ENCODE assay signal across 8 cellular contexts in the genomic region with DNA sequence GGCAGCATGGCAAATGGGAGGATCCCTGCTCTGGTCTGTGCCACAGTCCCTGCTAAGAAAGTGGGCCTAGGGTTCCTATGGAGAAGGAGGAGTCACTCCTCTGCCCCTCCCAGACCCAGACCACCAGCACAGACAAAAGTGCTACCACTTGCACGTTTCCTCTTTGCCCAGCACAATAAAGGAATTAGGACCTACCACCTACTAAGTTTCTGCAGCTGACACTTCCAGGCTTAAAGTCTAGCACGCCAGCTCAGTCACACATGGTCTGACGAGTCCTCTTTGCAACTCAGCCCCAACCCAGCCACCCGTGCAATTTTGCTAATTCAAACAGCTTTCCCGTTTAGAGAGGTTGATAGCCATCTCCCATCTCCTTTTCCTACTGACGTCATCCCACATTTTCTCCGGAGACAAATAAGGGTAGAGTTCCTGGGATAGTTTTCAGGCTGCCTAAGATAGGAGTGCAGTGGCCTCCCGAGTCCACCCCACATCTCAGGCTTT.
DNase-seq lines count a peak whose midpoint lies in the region; ATAC-seq, FAIRE-seq and TF ChIP-seq lines count a peak whose summit lies in the region.

No MANE protein-coding gene starts in this region.

- no peak for TF ChIP-seq RAD21 in H1 (IDR thresholded peaks at IDR 0.05 in 1 of 2, conservative IDR thresholded peaks at IDR 0.05 in 1 of 2; ENCODE audit: low read depth in 2 of 2, low read length in 2 of 2)

- POLR2A ChIA-PET in AG04450 (lab: Yijun Ruan, JAX), result interaction anchor here (0.6 to 3.4 kb wide), 14 partner anchors 10 to 94 kb away, joined by 3 to 50 read pairs (median 3); a partner anchor contains a TSS
- POLR2A ChIA-PET in Panc1 (lab: Charles Lee), result interaction anchor here (1.2 kb wide), 1 partner anchor 27 kb away, joined by 4 read pairs; no protein-coding TSS in a partner anchor
- POLR2A ChIA-PET in H1 (lab: Charles Lee; ENCODE audit: partially characterized antibody), result interaction anchor here (0.6 to 4.9 kb wide), 10 partner anchors 10 to 156 kb away, joined by 3 to 42 read pairs (median 3); partner anchors contain the start of gene ZNF410

- H4K8ac ChIP-seq in H1 (ENCODE audit: extremely low read depth, insufficient read depth, low read length), result no peak overlapping the region

- H3K18ac ChIP-seq in H1 (ENCODE audit: extremely low read depth, low read length), result no peak overlapping the region

- peak overlapping the region; percentile 81; the same call in 1 of the 2 replicates for H2BK12ac ChIP-seq in H1 (ENCODE audit: low read depth, low read length)

- CTCF ChIA-PET in AG04450 (lab: Charles Lee), result no interaction called here
- CTCF ChIA-PET in Panc1 (lab: Charles Lee), result interaction anchor here (0.6 kb wide), 1 partner anchor 27 kb away, joined by 4 read pairs; no protein-coding TSS in a partner anchor
- CTCF ChIA-PET in H1 (lab: Charles Lee; ENCODE audit: partially characterized antibody), result interaction anchor here (0.7 to 4.3 kb wide), 12 partner anchors 8 to 56 kb away, joined by 3 to 18 read pairs (median 6); no protein-coding TSS in a partner anchor

- H3K23ac ChIP-seq in H1 (ENCODE audit: insufficient read length), result no peak overlapping the region

- H3K4me1 ChIP-seq in Panc1 (ENCODE audit: control insufficient read depth, insufficient read depth, low read length), result peaks cover 61% of the 10 kb centered on the region
- peaks cover 7 to 21% (median 13%) of the 10 kb centered on the region in 4 experiments; a peak in 6 of 7 replicates for H3K4me1 ChIP-seq in H1 (replicated peaks in 1 of 4; ENCODE audit: control insufficient read depth in 3 of 4, insufficient read depth in 4 of 4, low read length in 3 of 4)
- peaks cover 48 to 52% of the 10 kb centered on the region in 2 donors for H3K4me1 ChIP-seq in muscle layer of duodenum (ENCODE audit: control insufficient read depth in 1 of 2, insufficient read depth in 2 of 2, low read length in 2 of 2)

- H4K5ac ChIP-seq in H1 (ENCODE audit: insufficient read length, low read depth, low read length), result no peak overlapping the region

- FAIRE-seq in H1 (lab: Jason Lieb, UNC), result no peak

- peak overlapping the region; percentile 92 to 97 for H3K4me2 ChIP-seq in H1 (ENCODE audit: insufficient read depth in 1 of 2, low read depth in 2 of 2, low read length in 2 of 2)

- ATAC-seq in GM18867 (IDR thresholded peaks at IDR 0.05; ENCODE audit: unreplicated experiment) (peak; percentile 28), Panc1 (peak; percentile 60), HG03378 (IDR thresholded peaks at IDR 0.05; ENCODE audit: unreplicated experiment) (no peak)

- H3K79me1 ChIP-seq in H1 (ENCODE audit: low read depth, low read length), result no peaks in the 10 kb centered on the region

- H4K20me1 ChIP-seq in H1 (replicated peaks in 1 of 2; ENCODE audit: control insufficient read depth in 1 of 2, insufficient read depth in 2 of 2, low read length in 2 of 2), result peaks cover 6 to 14% of the 10 kb centered on the region in 2 experiments

- in situ Hi-C loops in Panc1 (cut with HindIII; ENCODE audit: low pct_unique_long_range_greater_than_20kb, low sequenced_read_pairs), result no loop called here

- H4K91ac ChIP-seq in H1 (replicated peaks; ENCODE audit: insufficient read length, low read length), result no peak overlapping the region

- no peaks in the 10 kb centered on the region for H3K79me2 ChIP-seq in H1 (ENCODE audit: control insufficient read depth in 1 of 2, insufficient read depth in 2 of 2, low read length in 2 of 2)

- H3K36me3 ChIP-seq in Panc1 (ENCODE audit: control insufficient read depth, insufficient read depth, low read length) (no peaks in the 10 kb centered on the region), H1 (ENCODE audit: control insufficient read depth in 2 of 4, insufficient read depth in 4 of 4, low read length in 3 of 4) (no peaks in the 10 kb centered on the region), muscle layer of duodenum (ENCODE audit: control insufficient read depth in 1 of 2, insufficient read depth in 2 of 2, low read length in 2 of 2) (no peaks in the 10 kb centered on the region)

- H3K27ac ChIP-seq in AG04450 (ENCODE audit: low read depth, low read length), result peak overlapping the region; percentile 98
- H3K27ac ChIP-seq in Panc1 (ENCODE audit: low read length), result peak overlapping the region; percentile 99
- H3K27ac ChIP-seq in H1 (ENCODE audit: low read depth, low read length), result no peak overlapping the region
- H3K27ac ChIP-seq in muscle layer of duodenum (ENCODE audit: low read length), result peak overlapping the region; percentile 99

- no peak overlapping the region for H3K4ac ChIP-seq in H1 (replicated peaks; ENCODE audit: insufficient read length, low read depth, low read length)

- no peak for TF ChIP-seq POLR2A in H1 (IDR thresholded peaks at IDR 0.05; ENCODE audit: control extremely low read depth in 1 of 2, low read depth in 2 of 2, low read length in 2 of 2)

- H2BK20ac ChIP-seq in H1 (ENCODE audit: low read length), result no peak overlapping the region

- H3K23me2 ChIP-seq in H1 (ENCODE audit: low read depth, low read length), result peaks cover 17% of the 10 kb centered on the region

- H3K27me3 ChIP-seq in AG04450 (ENCODE audit: control insufficient read depth, insufficient read depth, low read length) (no peaks in the 10 kb centered on the region), Panc1 (ENCODE audit: control insufficient read depth, insufficient read depth, low read length) (no peaks in the 10 kb centered on the region), H1 (replicated peaks in 1 of 4; ENCODE audit: control insufficient read depth in 3 of 4, extremely low read depth in 1 of 4, insufficient read depth in 3 of 4, low read length in 3 of 4) (peaks cover 20 to 80% (median 62%) of the 10 kb centered on the region in 4 experiments), muscle layer of duodenum (ENCODE audit: low read depth, low read length) (no peaks in the 10 kb centered on the region)

- no peak overlapping the region for H2BK120ac ChIP-seq in H1 (replicated peaks; ENCODE audit: low read depth, low read length)

- WGBS in H1 (ENCODE audit: extremely low coverage in 1 of 2, insufficient coverage in 1 of 2, insufficient read length in 1 of 2, insufficient replicate concordance in 2 of 2, low coverage in 1 of 2, low lambda C conversion rate in 2 of 2, missing lambda C conversion rate in 1 of 2), 2 experiments, result 10% methylated on average over 8 of the region's 8 CpGs; no CpG with 5 or more reads in 1 of the 2 experiments

- H3K9ac ChIP-seq in H1 (replicated peaks in 1 of 4; ENCODE audit: extremely low read depth in 1 of 4, low read depth in 3 of 4, low read length in 3 of 4), result peak overlapping the region in 2 of 4 experiments; percentile 31 to 34; a peak in 2 of 7 replicates

- H3K9me3 ChIP-seq in AG04450 (ENCODE audit: control insufficient read depth, insufficient read depth, low read length), result no peaks in the 10 kb centered on the region; the same call in 1 of the 2 replicates
- no peaks in the 10 kb centered on the region for H3K9me3 ChIP-seq in Panc1 (ENCODE audit: control insufficient read depth, insufficient read depth, low read depth, low read length)
- no peaks in the 10 kb centered on the region for H3K9me3 ChIP-seq in H1 (ENCODE audit: insufficient read depth in 2 of 2, low read depth in 1 of 2, low read length in 1 of 2)
- no peaks in the 10 kb centered on the region for H3K9me3 ChIP-seq in muscle layer of duodenum (ENCODE audit: control insufficient read depth in 1 of 2, low read length in 2 of 2)

- TF ChIP-seq EP300 in H1 (IDR thresholded peaks at IDR 0.05; ENCODE audit: borderline replicate concordance in 1 of 2, low read depth in 2 of 2, low read length in 2 of 2), result no peak

- TF ChIP-seq CTCF in AG04450 (IDR thresholded peaks at IDR 0.05; ENCODE audit: low read depth, low read length), result no peak
- no peak for TF ChIP-seq CTCF in Panc1 (IDR thresholded peaks at IDR 0.05)
- no peak for TF ChIP-seq CTCF in H1 (IDR thresholded peaks at IDR 0.05; ENCODE audit: control extremely low read depth in 1 of 3, insufficient read depth in 1 of 3, low read depth in 1 of 3, low read length in 3 of 3)

- BruUV-seq in Panc1 (replicated peaks; lab: Mats Ljungman, UMichigan), result no TSS peak

- no peak overlapping the region for H2AK5ac ChIP-seq in H1 (ENCODE audit: low read depth, low read length)

- no peak overlapping the region for H3K56ac ChIP-seq in H1 (replicated peaks; ENCODE audit: insufficient read length, low read depth, low read length)

- H3K4me3 ChIP-seq in AG04450 (ENCODE audit: low read depth, low read length) (peak overlapping the region; percentile 68), Panc1 (ENCODE audit: low read depth in 2 of 2, low read length in 2 of 2) (peak overlapping the region; percentile 55 to 83), H1 (ENCODE audit: extremely low read depth in 1 of 4, insufficient read depth in 2 of 4, low read depth in 3 of 4, low read length in 4 of 4) (peak overlapping the region; percentile 42 to 75 (median 71); a peak in 7 of 8 replicates), muscle layer of duodenum (ENCODE audit: low read depth in 1 of 2, low read length in 2 of 2) (peak overlapping the region; percentile 76 to 91)

- intact Hi-C loops in Panc1 (cut with micrococcal nuclease; ENCODE audit: unreplicated experiment), result no loop called here

- H3K14ac ChIP-seq in H1 (ENCODE audit: insufficient read length), result no peak overlapping the region

- no peak overlapping the region for H2BK15ac ChIP-seq in H1 (ENCODE audit: low read length)

- no peak overlapping the region for H2BK5ac ChIP-seq in H1 (ENCODE audit: low read depth, low read length)

- no peak overlapping the region for H2AFZ ChIP-seq in H1 (ENCODE audit: low read length)

- DNase-seq in AG04450 (ENCODE audit: low read depth, low spot score) (peak; percentile 72), Panc1 (ENCODE audit: low read depth, low spot score) (peak; percentile 46), H1 (ENCODE audit: low read depth in 1 of 2, low spot score in 2 of 2) (no peak), NCI-H1930 (lab: John Stamatoyannopoulos, UW) (no peak), NCI-H1417 treated with DMSO at 0.1 percent for 48 hours (lab: John Stamatoyannopoulos, UW) (no peak)

TF ChIP-seq in H1, 55 proteins besides CTCF, POLR2A, EP300 and RAD21:
- no peak for TF ChIP-seq CHD1 (IDR thresholded peaks at IDR 0.05; ENCODE audit: low read depth, low read length)
- 0 out of 4 replicates have a peak, but pooled peaks of 1 of the 2 experiments have one; percentile 22 for TF ChIP-seq SIN3A (conservative IDR thresholded peaks at IDR 0.05 in 1 of 2, IDR thresholded peaks at IDR 0.05 in 1 of 2; ENCODE audit: low read depth in 1 of 2, low read length in 2 of 2)

Comparison
In these comparisons a context has a peak if more than half of its experiments do, and no peak if none do; other contexts are left out.
1. DNase-seq: peak in AG04450 (single experiment) and Panc1 (single experiment); none in H1 (0 of 2), NCI-H1930 (0 of 2) and NCI-H1417 treated with DMSO at 0.1 percent for 48 hours (single experiment).
2. Peak in every context shown above with its lines, with median percentiles within 50 percentile points of each other: H3K4me3 ChIP-seq.